8 cellular contexts compared by ENCODE assay signal in genomic region chr12:4271433-4272013, GRCh38. TPM values are rescaled to one million over a fixed set of nuclear protein-coding genes. Genes with fewer than 3 reads are reported as not detected.
A peak's percentile ranks its signal among the peaks of the same experiment; 100 is the strongest.
DNase-seq lines count a peak whose midpoint lies in the region; ATAC-seq and TF ChIP-seq lines count a peak whose summit lies in the region.

No MANE protein-coding gene starts in this region.

- peaks cover 49% of the 10 kb centered on the region for H3K27me3 Mint-ChIP-seq in neural crest cell (ENCODE audit: low read depth)

- CTCF ChIA-PET in OCI-LY7 (lab: Charles Lee; ENCODE audit: unreplicated experiment), result no interaction called here

- peak overlapping the region; percentile 99 for H3K4me3 Mint-ChIP-seq in neural crest cell

- H2AFZ ChIP-seq in OCI-LY7 (ENCODE audit: low read length), result no peak overlapping the region

- H3K9me3 ChIP-seq in OCI-LY7 (ENCODE audit: low read length), result no peaks in the 10 kb centered on the region

- no peak for TF ChIP-seq CTCF in OCI-LY7 (conservative IDR thresholded peaks at IDR 0.05; ENCODE audit: low read length)
- TF ChIP-seq CTCF in dorsolateral prefrontal cortex (IDR thresholded peaks at IDR 0.05 in 54 of 56, conservative IDR thresholded peaks at IDR 0.05 in 2 of 56; ENCODE audit: low read depth in 1 of 56, partially characterized antibody in 56 of 56), result no peak
- TF ChIP-seq CTCF in neural crest cell (conservative IDR thresholded peaks at IDR 0.05), result no peak

- H3K4me1 ChIP-seq in OCI-LY7 (ENCODE audit: insufficient read depth, low read length, poor library complexity, severe bottlenecking), result peaks cover 18% of the 10 kb centered on the region

- peaks cover 0 to 94% (median 18%) of the 10 kb centered on the region in 45 donors for H3K27me3 ChIP-seq in dorsolateral prefrontal cortex

- DNase-seq in OCI-LY7 (ENCODE audit: low spot score) (no peak), dorsolateral prefrontal cortex (no peak), neural crest cell (ENCODE audit: low read depth, low spot score) (no peak), NCI-H2081 treated with DMSO at 0.1 percent for 48 hours (lab: John Stamatoyannopoulos, UW) (no peak), SKM-1 treated with dmso at 0.1 percent for 144 hours (lab: John Stamatoyannopoulos, UW; ENCODE audit: unreplicated experiment) (no peak)
- no peak for DNase-seq in effector CD4-positive, alpha-beta T cell

- peaks cover 4% of the 10 kb centered on the region for H3K36me3 Mint-ChIP-seq in neural crest cell (ENCODE audit: low read depth)

- H3K9me2 ChIP-seq in OCI-LY7 (ENCODE audit: insufficient read depth, low read length), result no peaks in the 10 kb centered on the region

- H3K79me2 ChIP-seq in OCI-LY7 (ENCODE audit: insufficient read depth, low read depth, low read length), result no peaks in the 10 kb centered on the region

- H3K4me2 ChIP-seq in OCI-LY7 (ENCODE audit: low read length), result peak overlapping the region; percentile 57

- intact Hi-C loops in OCI-LY7 (cut with micrococcal nuclease; ENCODE audit: unreplicated experiment), result no loop called here
- intact Hi-C loops in dorsolateral prefrontal cortex (cut with DNase I), result loop anchor here in 1 of 2 donors (10.0 kb wide), 1 partner anchor 237 kb away; no protein-coding TSS in a partner anchor

- POLR2A ChIA-PET in OCI-LY7 (lab: Charles Lee), result interaction anchor here (0.7 kb wide), 1 partner anchor 24 kb away, joined by 3 read pairs; no protein-coding TSS in a partner anchor

- H3K9me3 Mint-ChIP-seq in neural crest cell, result no peaks in the 10 kb centered on the region

- peak overlapping the region; percentile 65 for H3K27ac Mint-ChIP-seq in neural crest cell (ENCODE audit: unreplicated experiment)

- BruUV-seq in OCI-LY7 (replicated peaks; lab: Mats Ljungman, UMichigan), result no TSS peak

- peak; percentile 16 for ATAC-seq in GM21825 (IDR thresholded peaks at IDR 0.05; ENCODE audit: unreplicated experiment)

- H3K36me3 ChIP-seq in OCI-LY7 (ENCODE audit: insufficient read depth, low read length), result no peaks in the 10 kb centered on the region

- peak overlapping the region; percentile 49; the same call in 1 of the 2 replicates for H3K4me3 ChIP-seq in GM08714 (ENCODE audit: low read length)
- peak overlapping the region; percentile 30 for H3K4me3 ChIP-seq in OCI-LY7 (ENCODE audit: low read depth, low read length, poor library complexity, severe bottlenecking)
- H3K4me3 ChIP-seq in dorsolateral prefrontal cortex, result peak overlapping the region; percentile 33 to 89 (median 73)

- no peaks in the 10 kb centered on the region for H4K20me1 ChIP-seq in OCI-LY7 (ENCODE audit: insufficient read depth, low read length)

- H3K27ac ChIP-seq in OCI-LY7 (ENCODE audit: low read depth, low read length, poor library complexity, severe bottlenecking) (no peak overlapping the region), dorsolateral prefrontal cortex (peak overlapping the region in 44 of 59 donors; percentile 10 to 94 (median 61))

- H3K4me1 Mint-ChIP-seq in neural crest cell, result peaks cover 43% of the 10 kb centered on the region

RNA-seq across cellular contexts. Expression of gene CCND2, which starts 2.0 kb away (rescaled TPM):
- not detected in 2 replicates for total RNA-seq in OCI-LY7 (2014; rRNA removed; shearing (Covaris generic))
- total RNA-seq in OCI-LY7 (2022), result not detected in 2 replicates
- 100 to 1,000 TPM in 100 of 120 experiments, 10 to 100 TPM in 20; 42.3 to 172 (median 122) TPM for total RNA-seq in dorsolateral prefrontal cortex
- 186 TPM in 2 replicates for total RNA-seq in neural crest cell

RNA-seq across cellular contexts. Expression of gene TIGAR, which starts 49.5 kb away (rescaled TPM):
- 8.0 and 15.4 TPM in 2 replicates for total RNA-seq in OCI-LY7 (2014; rRNA removed; shearing (Covaris generic))
- total RNA-seq in OCI-LY7 (2022) (18.2 and 24.7 TPM in 2 replicates), dorsolateral prefrontal cortex (10 to 100 TPM in 108 of 120 experiments, 1 to 10 TPM in 12; 6.8 to 24.9 (median 15.4) TPM), neural crest cell (15.4 and 18.1 TPM in 2 replicates)

Comparison
In these comparisons a context has a peak if more than half of its experiments do, and no peak if none do; other contexts are left out.
1. RNA of gene CCND2, which starts 2.0 kb away (total RNA-seq): 186 TPM in neural crest cell and 42.3 to 172 TPM in dorsolateral prefrontal cortex; not detected in OCI-LY7; every median in the first group is over 10 times any median in the second.
2. Peak in every context shown above with its lines, with median percentiles within 50 percentile points of each other: H3K4me3 ChIP-seq.